In genomic region chrX:145856181-145856580, GRCh38 we compare ENCODE assay signal across 27 cellular contexts. TPM values are rescaled to one million over a fixed set of nuclear protein-coding genes. Genes with fewer than 3 reads are reported as not detected.
"Had no signal": no experiment of that assay in that cellular context is flagged by ENCODE, and none has a peak within 500 bp of the region (broad histone marks: within the 10 kb centered on the region; RNA-seq: fewer than 3 reads in every experiment).

No MANE protein-coding gene starts in this region.

- H3K27me3 ChIP-seq: right atrium auricular region, stomach, testis, thyroid gland, transverse colon, upper lobe of left lung, vagina had no signal

- H3K36me3 ChIP-seq: left ventricle myocardium inferior, right atrium auricular region, right lobe of liver, stomach, thyroid gland, transverse colon, upper lobe of left lung, vagina had no signal

- H3K27ac ChIP-seq: left ventricle myocardium inferior, parathyroid adenoma, psoas muscle, right atrium auricular region, right lobe of liver, stomach, testis, thyroid gland, transverse colon, upper lobe of left lung, vagina had no signal

- H3K4me1 ChIP-seq: left ventricle myocardium inferior, parathyroid adenoma, psoas muscle, right atrium auricular region, right lobe of liver, stomach, testis, thyroid gland, transverse colon, upper lobe of left lung, vagina had no signal

- ATAC-seq: mucosa of descending colon; naive thymus-derived CD4-positive, alpha-beta T cell; natural killer cell treated with Interleukin-12 subunit alpha and Interleukin-12 subunit beta and Interleukin-15 and Interleukin-18, amount 100 ng/mL, for 72 hours; psoas muscle; right lobe of liver; stimulated activated naive B cell treated with anti-CD40 and anti-IgM and Interleukin-4, amounts not matched to agents 10 μg/mL and 1 μg/mL and 100 μg/mL, for 72 hours; stimulated activated naive CD8-positive, alpha-beta T cell treated with anti-CD3 and anti-CD28 coated beads, Interleukin-15, Interleukin-2, amounts not matched to agents 100 U/mL and 50 U/mL, for 24 hours had no signal

- H3K9me3 ChIP-seq: left ventricle myocardium inferior, mucosa of descending colon, psoas muscle, right atrium auricular region, right lobe of liver, stomach, testis, thyroid gland, transverse colon, upper lobe of left lung, vagina had no signal

- DNase-seq: hippocampal formation; kidney; left ventricle myocardium inferior; midbrain; mucosa of descending colon; naive thymus-derived CD4-positive, alpha-beta T cell; psoas muscle; right lobe of liver; stimulated activated CD4-positive, alpha-beta T cell treated with anti-CD3 and anti-CD28 coated beads, Interleukin-12 subunit alpha, Interleukin-12 subunit beta, amount 100 ng/mL, for 4 hours; stimulated activated CD4-positive, alpha-beta T cell treated with anti-CD3 and anti-CD28 coated beads, Interleukin-15, amount 100 ng/mL, for 24 hours; stimulated activated CD4-positive, alpha-beta T cell treated with anti-CD3 and anti-CD28 coated beads, Interleukin-2, amount 100 ng/mL, for 24 hours; stimulated activated CD4-positive, alpha-beta T cell treated with anti-CD3 and anti-CD28 coated beads, Interleukin-4, amount 100 ng/mL, for 1 hour; stimulated activated naive B cell treated with anti-CD40 and anti-IgM and Interleukin-4, amounts not matched to agents 10 μg/mL and 1 μg/mL and 100 μg/mL, for 72 hours; stimulated activated naive CD8-positive, alpha-beta T cell treated with anti-CD3 and anti-CD28 coated beads, Interleukin-15, Interleukin-2, amounts not matched to agents 100 U/mL and 50 U/mL, for 24 hours; stomach; testis; thyroid gland; transverse colon; upper lobe of left lung had no signal

- H3K4me3 ChIP-seq: left ventricle myocardium inferior, lung, mucosa of descending colon, psoas muscle, right atrium auricular region, right lobe of liver, stomach, testis, thyroid gland, transverse colon, upper lobe of left lung, vagina had no signal

- FAIRE-seq: islet of Langerhans, kidney had no signal

RNA-seq across cellular contexts. Expression of gene SLITRK2, which starts 38.6 kb away (rescaled TPM):
- total RNA-seq: myocyte; naive thymus-derived CD4-positive, alpha-beta T cell; natural killer cell treated with Interleukin-12 subunit alpha and Interleukin-12 subunit beta and Interleukin-15 and Interleukin-18, amount 100 ng/mL, for 72 hours; osteoblast had no signal
- polyA plus RNA-seq: naive thymus-derived CD4-positive, alpha-beta T cell had no signal
